In the genomic region with DNA sequence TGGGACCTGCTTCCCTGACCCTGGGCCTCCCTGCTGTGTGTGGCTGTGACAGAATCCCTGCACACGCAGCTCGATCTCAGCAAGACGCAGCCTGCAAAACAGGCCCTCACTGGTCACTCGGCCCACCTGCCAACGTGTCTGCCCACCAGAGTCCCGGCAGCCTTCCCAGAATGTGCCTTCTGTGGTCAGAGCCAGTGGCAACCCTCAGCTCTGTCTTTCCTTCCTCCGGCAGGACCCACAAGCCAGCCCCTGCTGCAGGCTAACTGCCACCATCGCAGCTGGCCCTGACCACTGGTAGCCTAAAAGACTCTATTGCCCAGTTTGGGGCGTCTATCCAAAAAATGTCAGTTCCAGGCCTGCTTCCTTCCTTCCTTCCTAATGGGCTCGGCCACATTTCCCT, we compare ENCODE assay signal across 15 cellular contexts.
"Had no signal": no experiment of that assay in that cellular context is flagged by ENCODE, and none has a peak within 500 bp of the region (broad histone marks: within the 10 kb centered on the region; RNA-seq: fewer than 3 reads in every experiment).

No MANE protein-coding gene starts in this region.

- H3K27me3 Mint-ChIP-seq: activated T-helper 17 cell treated with anti-CD3 and anti-CD28 coated beads, Interleukin-2, amount 50 U/mL, for 72 hours; naive thymus-derived CD4-positive, alpha-beta T cell had no signal

- H3K36me3 ChIP-seq: ascending aorta, cardiac muscle cell, right atrium auricular region, stomach had no signal

- DNase-seq: activated CD4-positive, alpha-beta T cell treated with anti-CD3 and anti-CD28 coated beads, Interleukin-2, amount 50 U/mL, for 48 hours; activated naive CD4-positive, alpha-beta T cell treated with anti-CD3 and anti-CD28 coated beads for 36 hours; islet precursor cell; naive thymus-derived CD4-positive, alpha-beta T cell; stomach; T1000; testis had no signal

- H3K4me1 ChIP-seq: right atrium auricular region, testis had no signal

- H3K9me3 Mint-ChIP-seq: activated naive CD4-positive, alpha-beta T cell treated with anti-CD3 and anti-CD28 coated beads for 36 hours; activated T-helper 17 cell treated with anti-CD3 and anti-CD28 coated beads, Interleukin-2, amount 50 U/mL, for 72 hours; naive thymus-derived CD4-positive, alpha-beta T cell had no signal

- H3K9me3 ChIP-seq: ascending aorta, right atrium auricular region, stomach, testis had no signal

- H3K27ac ChIP-seq: cardiac muscle cell, coronary artery, right atrium auricular region, stomach, testis had no signal

- H3K27ac Mint-ChIP-seq: activated naive CD4-positive, alpha-beta T cell treated with anti-CD3 and anti-CD28 coated beads for 36 hours; activated T-helper 17 cell treated with anti-CD3 and anti-CD28 coated beads, Interleukin-2, amount 50 U/mL, for 72 hours had no signal

- ATAC-seq: activated T-helper 17 cell treated with anti-CD3 and anti-CD28 coated beads, Interleukin-2, amount 50 U/mL, for 72 hours; esophagus mucosa; naive thymus-derived CD4-positive, alpha-beta T cell had no signal

- H3K36me3 Mint-ChIP-seq: naive thymus-derived CD4-positive, alpha-beta T cell had no signal

- H3K4me3 ChIP-seq: ascending aorta, cardiac muscle cell, coronary artery, lung, right atrium auricular region, smooth muscle cell, stomach, testis had no signal

- H3K4me3 Mint-ChIP-seq: activated naive CD4-positive, alpha-beta T cell treated with anti-CD3 and anti-CD28 coated beads for 36 hours; activated T-helper 17 cell treated with anti-CD3 and anti-CD28 coated beads, Interleukin-2, amount 50 U/mL, for 72 hours; naive thymus-derived CD4-positive, alpha-beta T cell had no signal

- H3K4me1 Mint-ChIP-seq: activated T-helper 17 cell treated with anti-CD3 and anti-CD28 coated beads, Interleukin-2, amount 50 U/mL, for 72 hours had no signal

- H3K27me3 ChIP-seq: ascending aorta, cardiac muscle cell, right atrium auricular region, stomach, testis had no signal

- H3K4me2 ChIP-seq: smooth muscle cell had no signal
